Comparison of ENCODE assay signal across 1 cellular context in the genomic region with DNA sequence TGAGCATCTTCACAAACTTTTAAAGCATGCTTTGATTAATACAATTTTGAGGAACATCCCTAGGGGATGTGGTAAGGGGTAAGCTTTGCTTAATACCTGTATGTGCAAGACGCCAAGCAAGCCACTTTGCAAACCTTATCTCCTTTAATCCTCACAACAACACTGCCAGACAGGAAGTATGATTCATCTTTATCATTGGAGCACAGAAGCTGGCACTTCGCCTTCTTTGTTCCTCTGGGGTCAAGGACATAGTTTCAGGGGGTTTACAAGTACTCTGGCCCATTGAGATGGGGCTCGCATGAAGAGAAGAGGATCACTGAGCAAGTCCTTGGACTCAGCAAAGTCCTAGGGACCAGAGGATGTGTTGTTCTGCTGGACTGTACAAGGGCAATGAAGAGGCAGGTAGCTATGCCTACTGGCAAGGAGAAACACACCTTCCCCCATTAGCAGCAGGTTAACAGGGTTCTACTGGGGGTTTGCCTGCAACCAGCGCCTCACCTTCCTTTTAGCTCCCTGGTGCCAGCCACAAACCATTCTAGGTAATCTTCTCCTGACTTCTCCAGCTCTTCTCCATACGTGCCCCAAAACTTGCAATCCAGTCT.
TF ChIP-seq lines count a peak whose summit lies in the region.

No MANE protein-coding gene starts in this region.

TF ChIP-seq in K562, 482 proteins besides CTCF, POLR2A, EP300 and RAD21 (continued from another document and continues in another):
- TF ChIP-seq CTCFL (IDR thresholded peaks at IDR 0.05; ENCODE audit: borderline replicate concordance, insufficient read depth, low read depth, low read length, poor library complexity, severe bottlenecking) (no peak), SMAD4 (CRISPR knock-in tag; conservative IDR thresholded peaks at IDR 0.05) (peak; percentile 92), PTTG1 (tag; IDR thresholded peaks at IDR 0.05; ENCODE audit: low read depth) (no peak), ZBTB17 (CRISPR knock-in tag; IDR thresholded peaks at IDR 0.05) (0 out of 2 replicates have a peak, but pooled peaks have one; percentile 43), SRSF9 (IDR thresholded peaks at IDR 0.05; ENCODE audit: borderline replicate concordance, low read depth, low read length) (no peak), POLR2H (tag; IDR thresholded peaks at IDR 0.05; ENCODE audit: low read depth) (no peak), HEY1 (CRISPR knock-in tag; IDR thresholded peaks at IDR 0.05; ENCODE audit: borderline replicate concordance) (no peak), CHD1 (IDR thresholded peaks at IDR 0.05; ENCODE audit: low read length) (no peak), JUND (IDR thresholded peaks at IDR 0.05; ENCODE audit: borderline replicate concordance, low read depth, low read length) (peak; percentile 99), JUND (tag; IDR thresholded peaks at IDR 0.05; ENCODE audit: borderline replicate concordance, low read depth, low read length) (peak; percentile 97; the same call in 2 of the 3 replicates), PML (IDR thresholded peaks at IDR 0.05; ENCODE audit: low read length) (peak; percentile 87), TCF3 (CRISPR knock-in tag; IDR thresholded peaks at IDR 0.05) (peak; percentile 94), SIX5 (IDR thresholded peaks at IDR 0.05; ENCODE audit: borderline replicate concordance in 1 of 2, insufficient read depth in 1 of 2, low read depth in 1 of 2, low read length in 2 of 2) (no peak), CXXC5 (CRISPR knock-in tag; IDR thresholded peaks at IDR 0.05) (peak; percentile 53; the same call in 1 of the 2 replicates), ZNF717 (CRISPR knock-in tag; IDR thresholded peaks at IDR 0.05) (no peak), ETV6 (IDR thresholded peaks at IDR 0.05; ENCODE audit: borderline replicate concordance in 1 of 2, low read depth in 2 of 2, low read length in 1 of 2) (peak in 1 of 2 experiments; percentile 85; a peak in 2 of 4 replicates), ETV6 (CRISPR knock-in tag; IDR thresholded peaks at IDR 0.05; ENCODE audit: borderline replicate concordance) (no peak), TAF1 (IDR thresholded peaks at IDR 0.05; ENCODE audit: control insufficient read depth, extremely low read depth, insufficient read depth, low read length, severe bottlenecking) (peak; percentile 13), STAT5A (IDR thresholded peaks at IDR 0.05; ENCODE audit: borderline replicate concordance, low read length) (peak; percentile 85), BRF1 (IDR thresholded peaks at IDR 0.05; ENCODE audit: borderline replicate concordance, extremely low read depth, insufficient read length) (no peak), TAF7 (tag; IDR thresholded peaks at IDR 0.05) (no peak), HLTF (IDR thresholded peaks at IDR 0.05) (peak; percentile 49; the same call in 1 of the 2 replicates), ZEB2 (IDR thresholded peaks at IDR 0.05) (peak; percentile 92), NCOR1 (IDR thresholded peaks at IDR 0.05) (peak; percentile 93), PRMT5 (CRISPR knock-in tag; IDR thresholded peaks at IDR 0.05) (no peak), THRAP3 (IDR thresholded peaks at IDR 0.05; ENCODE audit: borderline replicate concordance) (no peak), ZNF318 (IDR thresholded peaks at IDR 0.05; ENCODE audit: borderline replicate concordance in 1 of 2, low read depth in 1 of 2) (0 out of 4 replicates have a peak, but pooled peaks of 1 of the 2 experiments have one; percentile 59), TBP (optimal IDR thresholded peaks at IDR 0.05; ENCODE audit: low read depth, low read length) (no peak), ZBTB34 (CRISPR knock-in tag; IDR thresholded peaks at IDR 0.05) (no peak), ZNF212 (CRISPR knock-in tag; IDR thresholded peaks at IDR 0.05) (no peak), CEBPB (tag; IDR thresholded peaks at IDR 0.05) (peak; percentile 67; the same call in 1 of the 2 replicates), MBD2 (IDR thresholded peaks at IDR 0.05; ENCODE audit: borderline replicate concordance, low read depth) (peak; percentile 83), ILF3 (IDR thresholded peaks at IDR 0.05; ENCODE audit: borderline replicate concordance) (peak; percentile 72; the same call in 1 of the 2 replicates), ZNF143 (CRISPR knock-in tag; IDR thresholded peaks at IDR 0.05) (no peak), ZNF551 (CRISPR knock-in tag; IDR thresholded peaks at IDR 0.05) (no peak), UBTF (IDR thresholded peaks at IDR 0.05; ENCODE audit: borderline replicate concordance in 1 of 2, low read depth in 2 of 2, low read length in 2 of 2) (no peak)
- TF ChIP-seq, protein P1, sequence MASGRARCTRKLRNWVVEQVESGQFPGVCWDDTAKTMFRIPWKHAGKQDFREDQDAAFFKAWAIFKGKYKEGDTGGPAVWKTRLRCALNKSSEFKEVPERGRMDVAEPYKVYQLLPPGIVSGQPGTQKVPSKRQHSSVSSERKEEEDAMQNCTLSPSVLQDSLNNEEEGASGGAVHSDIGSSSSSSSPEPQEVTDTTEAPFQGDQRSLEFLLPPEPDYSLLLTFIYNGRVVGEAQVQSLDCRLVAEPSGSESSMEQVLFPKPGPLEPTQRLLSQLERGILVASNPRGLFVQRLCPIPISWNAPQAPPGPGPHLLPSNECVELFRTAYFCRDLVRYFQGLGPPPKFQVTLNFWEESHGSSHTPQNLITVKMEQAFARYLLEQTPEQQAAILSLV (tag; IDR thresholded peaks at IDR 0.05) = no peak
- TF ChIP-seq, protein P2, sequence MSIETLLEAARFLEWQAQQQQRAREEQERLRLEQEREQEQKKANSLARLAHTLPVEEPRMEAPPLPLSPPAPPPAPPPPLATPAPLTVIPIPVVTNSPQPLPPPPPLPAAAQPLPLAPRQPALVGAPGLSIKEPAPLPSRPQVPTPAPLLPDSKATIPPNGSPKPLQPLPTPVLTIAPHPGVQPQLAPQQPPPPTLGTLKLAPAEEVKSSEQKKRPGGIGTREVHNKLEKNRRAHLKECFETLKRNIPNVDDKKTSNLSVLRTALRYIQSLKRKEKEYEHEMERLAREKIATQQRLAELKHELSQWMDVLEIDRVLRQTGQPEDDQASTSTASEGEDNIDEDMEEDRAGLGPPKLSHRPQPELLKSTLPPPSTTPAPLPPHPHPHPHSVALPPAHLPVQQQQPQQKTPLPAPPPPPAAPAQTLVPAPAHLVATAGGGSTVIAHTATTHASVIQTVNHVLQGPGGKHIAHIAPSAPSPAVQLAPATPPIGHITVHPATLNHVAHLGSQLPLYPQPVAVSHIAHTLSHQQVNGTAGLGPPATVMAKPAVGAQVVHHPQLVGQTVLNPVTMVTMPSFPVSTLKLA (conservative IDR thresholded peaks at IDR 0.05) = peak in 1 of 2 experiments; percentile 38; a peak in 1 of 4 replicates
- TF ChIP-seq, protein P3, sequence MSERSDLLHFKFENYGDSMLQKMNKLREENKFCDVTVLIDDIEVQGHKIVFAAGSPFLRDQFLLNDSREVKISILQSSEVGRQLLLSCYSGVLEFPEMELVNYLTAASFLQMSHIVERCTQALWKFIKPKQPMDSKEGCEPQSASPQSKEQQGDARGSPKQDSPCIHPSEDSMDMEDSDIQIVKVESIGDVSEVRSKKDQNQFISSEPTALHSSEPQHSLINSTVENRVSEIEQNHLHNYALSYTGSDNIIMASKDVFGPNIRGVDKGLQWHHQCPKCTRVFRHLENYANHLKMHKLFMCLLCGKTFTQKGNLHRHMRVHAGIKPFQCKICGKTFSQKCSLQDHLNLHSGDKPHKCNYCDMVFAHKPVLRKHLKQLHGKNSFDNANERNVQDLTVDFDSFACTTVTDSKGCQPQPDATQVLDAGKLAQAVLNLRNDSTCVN (CRISPR knock-in tag; IDR thresholded peaks at IDR 0.05) = no peak
